Comparison of ENCODE assay signal across 23 cellular contexts in genomic region chr15:74468341-74469032, GRCh38.
"Had no signal": no experiment of that assay in that cellular context is flagged by ENCODE, and none has a peak within 500 bp of the region (broad histone marks: within the 10 kb centered on the region; RNA-seq: fewer than 3 reads in every experiment).

No MANE protein-coding gene starts in this region.

- H3K9me3 Mint-ChIP-seq: effector memory CD8-positive, alpha-beta T cell; memory B cell; natural killer cell treated with Interleukin-12 subunit alpha and Interleukin-12 subunit beta and Interleukin-15 and Interleukin-18, amount 100 ng/mL, for 72 hours had no signal

- DNase-seq: colonic mucosa; dermis blood vessel endothelial cell; effector memory CD8-positive, alpha-beta T cell; gastrocnemius medialis; head of caudate nucleus; left ventricle myocardium superior; lower lobe of right lung; naive B cell; sigmoid colon; spleen; stimulated activated CD4-positive, alpha-beta T cell treated with anti-CD3 and anti-CD28 coated beads, Interleukin-4, amount 100 ng/mL, for 4 hours; stimulated activated naive CD8-positive, alpha-beta T cell treated with anti-CD3 and anti-CD28 coated beads, Interleukin-15, Interleukin-2, amounts not matched to agents 100 U/mL and 50 U/mL, for 24 hours; substantia nigra; testis had no signal

- H2AFZ ChIP-seq: neural progenitor cell had no signal

- H3K36me3 ChIP-seq: colonic mucosa, gastrocnemius medialis, prostate gland, right atrium auricular region had no signal

- H3K27ac Mint-ChIP-seq: effector memory CD8-positive, alpha-beta T cell; memory B cell; natural killer cell treated with Interleukin-12 subunit alpha and Interleukin-12 subunit beta and Interleukin-15 and Interleukin-18, amount 100 ng/mL, for 72 hours; neural progenitor cell; stimulated activated memory B cell treated with anti-CD40 and anti-IgM and Interleukin-4, amounts not matched to agents 10 μg/mL and 1 μg/mL and 100 μg/mL, for 72 hours; type B pancreatic cell had no signal

- H3K4me3 ChIP-seq: colonic mucosa, gastrocnemius medialis, lower lobe of right lung, neural progenitor cell, prostate gland, right atrium auricular region, sigmoid colon, skin epidermis, spleen, testis, tibial artery had no signal

- H3K9me3 ChIP-seq: colonic mucosa, gastrocnemius medialis, lower lobe of right lung, prostate gland, right atrium auricular region, sigmoid colon, spleen, testis, tibial artery had no signal

- H3K4me2 ChIP-seq: neural progenitor cell had no signal

- ATAC-seq: effector memory CD8-positive, alpha-beta T cell; gastrocnemius medialis; left ventricle myocardium superior; lower lobe of right lung; natural killer cell treated with Interleukin-12 subunit alpha and Interleukin-12 subunit beta and Interleukin-15 and Interleukin-18, amount 100 ng/mL, for 72 hours; stimulated activated memory B cell treated with anti-CD40 and anti-IgM and Interleukin-4, amounts not matched to agents 10 μg/mL and 1 μg/mL and 100 μg/mL, for 72 hours; stimulated activated naive CD8-positive, alpha-beta T cell treated with anti-CD3 and anti-CD28 coated beads, Interleukin-15, Interleukin-2, amounts not matched to agents 100 U/mL and 50 U/mL, for 24 hours had no signal

- H3K4me3 Mint-ChIP-seq: effector memory CD8-positive, alpha-beta T cell; memory B cell; naive B cell; natural killer cell treated with Interleukin-12 subunit alpha and Interleukin-12 subunit beta and Interleukin-15 and Interleukin-18, amount 100 ng/mL, for 72 hours; neural progenitor cell; stimulated activated memory B cell treated with anti-CD40 and anti-IgM and Interleukin-4, amounts not matched to agents 10 μg/mL and 1 μg/mL and 100 μg/mL, for 72 hours; type B pancreatic cell had no signal

- H3K4me1 ChIP-seq: colonic mucosa, lower lobe of right lung, neural progenitor cell, prostate gland, right atrium auricular region, sigmoid colon, testis, tibial artery had no signal

- H3K27me3 Mint-ChIP-seq: effector memory CD8-positive, alpha-beta T cell; memory B cell; naive B cell; natural killer cell treated with Interleukin-12 subunit alpha and Interleukin-12 subunit beta and Interleukin-15 and Interleukin-18, amount 100 ng/mL, for 72 hours; stimulated activated memory B cell treated with anti-CD40 and anti-IgM and Interleukin-4, amounts not matched to agents 10 μg/mL and 1 μg/mL and 100 μg/mL, for 72 hours; type B pancreatic cell had no signal

- H3K4me1 Mint-ChIP-seq: neural progenitor cell had no signal

- H3K27me3 ChIP-seq: colonic mucosa, gastrocnemius medialis, neural progenitor cell, right atrium auricular region, sigmoid colon, spleen, testis, tibial artery had no signal

- H3K27ac ChIP-seq: colonic mucosa, lower lobe of right lung, neural progenitor cell, prostate gland, right atrium auricular region, sigmoid colon, skin epidermis, spleen, testis, tibial artery had no signal

- H3K9ac ChIP-seq: neural progenitor cell had no signal
